ENCODE assay signal across 1 cellular context in the genomic region with DNA sequence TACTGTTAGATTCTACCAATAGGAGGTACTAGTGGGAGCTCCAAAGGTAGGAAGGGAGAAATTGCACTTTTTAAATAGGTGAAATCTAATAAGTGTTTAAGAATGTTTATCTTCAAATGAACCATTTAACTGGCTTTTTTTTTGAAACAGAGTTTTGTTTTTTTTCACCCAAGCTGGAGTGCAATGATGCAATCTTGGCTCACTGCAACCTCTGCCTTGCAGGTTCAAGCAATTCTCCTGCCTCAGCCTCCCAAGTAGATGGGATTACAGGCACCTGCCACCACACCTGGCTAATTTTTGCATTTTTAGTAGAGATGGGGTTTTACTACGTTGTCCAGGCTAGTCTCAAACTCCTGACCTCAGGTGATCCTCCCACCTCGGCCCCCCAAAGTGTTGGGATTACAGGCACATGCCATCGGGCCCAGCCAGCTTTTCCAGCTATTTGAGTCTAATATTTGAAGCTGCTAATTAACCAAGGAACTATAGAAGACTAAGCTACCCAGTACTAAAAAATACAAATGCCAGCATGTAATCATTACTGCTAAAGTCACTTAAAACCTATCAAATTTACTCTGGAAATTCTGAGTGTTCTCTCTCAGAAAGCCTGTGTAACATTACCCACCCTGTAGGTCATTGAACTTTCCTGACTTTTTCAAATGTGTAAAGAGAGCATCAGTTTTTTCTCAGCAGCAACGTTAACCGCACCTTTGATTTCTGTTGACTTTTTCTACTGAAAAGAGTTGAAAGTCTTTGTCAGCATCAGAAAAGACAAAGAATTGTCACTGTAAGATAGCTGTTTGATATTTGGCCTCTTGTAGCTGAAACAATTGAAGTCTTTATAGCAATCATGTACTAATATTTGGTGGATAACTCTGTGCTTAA.
TF ChIP-seq lines count a peak whose summit lies in the region.

No MANE protein-coding gene starts in this region.

TF ChIP-seq in GM23338, 12 proteins besides CTCF, POLR2A, EP300 and RAD21:
- TF ChIP-seq, protein P1, sequence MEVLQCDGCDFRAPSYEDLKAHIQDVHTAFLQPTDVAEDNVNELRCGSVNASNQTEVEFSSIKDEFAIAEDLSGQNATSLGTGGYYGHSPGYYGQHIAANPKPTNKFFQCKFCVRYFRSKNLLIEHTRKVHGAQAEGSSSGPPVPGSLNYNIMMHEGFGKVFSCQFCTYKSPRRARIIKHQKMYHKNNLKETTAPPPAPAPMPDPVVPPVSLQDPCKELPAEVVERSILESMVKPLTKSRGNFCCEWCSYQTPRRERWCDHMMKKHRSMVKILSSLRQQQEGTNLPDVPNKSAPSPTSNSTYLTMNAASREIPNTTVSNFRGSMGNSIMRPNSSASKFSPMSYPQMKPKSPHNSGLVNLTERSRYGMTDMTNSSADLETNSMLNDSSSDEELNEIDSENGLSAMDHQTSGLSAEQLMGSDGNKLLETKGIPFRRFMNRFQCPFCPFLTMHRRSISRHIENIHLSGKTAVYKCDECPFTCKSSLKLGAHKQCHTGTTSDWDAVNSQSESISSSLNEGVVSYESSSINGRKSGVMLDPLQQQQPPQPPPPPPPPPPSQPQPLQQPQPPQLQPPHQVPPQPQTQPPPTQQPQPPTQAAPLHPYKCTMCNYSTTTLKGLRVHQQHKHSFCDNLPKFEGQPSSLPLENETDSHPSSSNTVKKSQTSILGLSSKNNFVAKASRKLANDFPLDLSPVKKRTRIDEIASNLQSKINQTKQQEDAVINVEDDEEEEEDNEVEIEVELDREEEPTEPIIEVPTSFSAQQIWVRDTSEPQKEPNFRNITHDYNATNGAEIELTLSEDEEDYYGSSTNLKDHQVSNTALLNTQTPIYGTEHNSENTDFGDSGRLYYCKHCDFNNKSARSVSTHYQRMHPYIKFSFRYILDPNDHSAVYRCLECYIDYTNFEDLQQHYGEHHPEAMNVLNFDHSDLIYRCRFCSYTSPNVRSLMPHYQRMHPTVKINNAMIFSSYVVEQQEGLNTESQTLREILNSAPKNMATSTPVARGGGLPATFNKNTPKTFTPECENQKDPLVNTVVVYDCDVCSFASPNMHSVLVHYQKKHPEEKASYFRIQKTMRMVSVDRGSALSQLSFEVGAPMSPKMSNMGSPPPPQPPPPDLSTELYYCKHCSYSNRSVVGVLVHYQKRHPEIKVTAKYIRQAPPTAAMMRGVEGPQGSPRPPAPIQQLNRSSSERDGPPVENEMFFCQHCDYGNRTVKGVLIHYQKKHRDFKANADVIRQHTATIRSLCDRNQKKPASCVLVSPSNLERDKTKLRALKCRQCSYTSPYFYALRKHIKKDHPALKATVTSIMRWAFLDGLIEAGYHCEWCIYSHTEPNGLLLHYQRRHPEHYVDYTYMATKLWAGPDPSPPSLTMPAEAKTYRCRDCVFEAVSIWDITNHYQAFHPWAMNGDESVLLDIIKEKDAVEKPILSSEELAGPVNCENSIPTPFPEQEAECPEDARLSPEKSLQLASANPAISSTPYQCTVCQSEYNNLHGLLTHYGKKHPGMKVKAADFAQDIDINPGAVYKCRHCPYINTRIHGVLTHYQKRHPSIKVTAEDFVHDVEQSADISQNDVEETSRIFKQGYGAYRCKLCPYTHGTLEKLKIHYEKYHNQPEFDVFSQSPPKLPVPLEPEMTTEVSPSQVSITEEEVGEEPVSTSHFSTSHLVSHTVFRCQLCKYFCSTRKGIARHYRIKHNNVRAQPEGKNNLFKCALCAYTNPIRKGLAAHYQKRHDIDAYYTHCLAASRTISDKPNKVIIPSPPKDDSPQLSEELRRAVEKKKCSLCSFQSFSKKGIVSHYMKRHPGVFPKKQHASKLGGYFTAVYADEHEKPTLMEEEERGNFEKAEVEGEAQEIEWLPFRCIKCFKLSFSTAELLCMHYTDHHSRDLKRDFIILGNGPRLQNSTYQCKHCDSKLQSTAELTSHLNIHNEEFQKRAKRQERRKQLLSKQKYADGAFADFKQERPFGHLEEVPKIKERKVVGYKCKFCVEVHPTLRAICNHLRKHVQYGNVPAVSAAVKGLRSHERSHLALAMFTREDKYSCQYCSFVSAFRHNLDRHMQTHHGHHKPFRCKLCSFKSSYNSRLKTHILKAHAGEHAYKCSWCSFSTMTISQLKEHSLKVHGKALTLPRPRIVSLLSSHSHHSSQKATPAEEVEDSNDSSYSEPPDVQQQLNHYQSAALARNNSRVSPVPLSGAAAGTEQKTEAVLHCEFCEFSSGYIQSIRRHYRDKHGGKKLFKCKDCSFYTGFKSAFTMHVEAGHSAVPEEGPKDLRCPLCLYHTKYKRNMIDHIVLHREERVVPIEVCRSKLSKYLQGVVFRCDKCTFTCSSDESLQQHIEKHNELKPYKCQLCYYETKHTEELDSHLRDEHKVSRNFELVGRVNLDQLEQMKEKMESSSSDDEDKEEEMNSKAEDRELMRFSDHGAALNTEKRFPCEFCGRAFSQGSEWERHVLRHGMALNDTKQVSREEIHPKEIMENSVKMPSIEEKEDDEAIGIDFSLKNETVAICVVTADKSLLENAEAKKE (CRISPR knock-in tag; IDR thresholded peaks at IDR 0.05): no peak
- TF ChIP-seq EZH2phosphoT487 (IDR thresholded peaks at IDR 0.05; ENCODE audit: unreplicated experiment) (no peak), EZH2 (IDR thresholded peaks at IDR 0.05; ENCODE audit: low read depth, unreplicated experiment) (no peak)
- TF ChIP-seq, protein P2, sequence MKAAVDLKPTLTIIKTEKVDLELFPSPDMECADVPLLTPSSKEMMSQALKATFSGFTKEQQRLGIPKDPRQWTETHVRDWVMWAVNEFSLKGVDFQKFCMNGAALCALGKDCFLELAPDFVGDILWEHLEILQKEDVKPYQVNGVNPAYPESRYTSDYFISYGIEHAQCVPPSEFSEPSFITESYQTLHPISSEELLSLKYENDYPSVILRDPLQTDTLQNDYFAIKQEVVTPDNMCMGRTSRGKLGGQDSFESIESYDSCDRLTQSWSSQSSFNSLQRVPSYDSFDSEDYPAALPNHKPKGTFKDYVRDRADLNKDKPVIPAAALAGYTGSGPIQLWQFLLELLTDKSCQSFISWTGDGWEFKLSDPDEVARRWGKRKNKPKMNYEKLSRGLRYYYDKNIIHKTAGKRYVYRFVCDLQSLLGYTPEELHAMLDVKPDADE (IDR thresholded peaks at IDR 0.05): no peak
